14 cellular contexts compared by ENCODE assay signal in genomic region chr5:128695791-128696520, GRCh38.
A peak's percentile ranks its signal among the peaks of the same experiment; 100 is the strongest.
DNase-seq lines count a peak whose midpoint lies in the region; ATAC-seq and TF ChIP-seq lines count a peak whose summit lies in the region.
"Had no signal": no experiment of that assay in that cellular context is flagged by ENCODE, and none has a peak within 500 bp of the region (broad histone marks: within the 10 kb centered on the region; RNA-seq: fewer than 3 reads in every experiment).

No MANE protein-coding gene starts in this region.

- H3K4me1 ChIP-seq in transverse colon, result no peaks in the 10 kb centered on the region

- H3K27ac Mint-ChIP-seq in glutamatergic neuron (ENCODE audit: unreplicated experiment), result no peak overlapping the region
- H3K27ac Mint-ChIP-seq: activated CD8-positive, alpha-beta T cell treated with anti-CD3 and anti-CD28 coated beads, Interleukin-2, amount 10 ng/mL, durations not matched to agents 7 days and 5 days; activated naive CD8-positive, alpha-beta T cell treated with anti-CD3 and anti-CD28 coated beads for 36 hours; effector memory CD8-positive, alpha-beta T cell; stimulated activated naive CD8-positive, alpha-beta T cell treated with anti-CD3 and anti-CD28 coated beads, Interleukin-15, Interleukin-2, amounts not matched to agents 100 ng/mL and 50 ng/mL, for 24 hours had no signal

- H3K36me3 ChIP-seq in H7 (replicated peaks; ENCODE audit: control insufficient read depth, insufficient read depth, low read length) (no peaks in the 10 kb centered on the region), transverse colon (no peaks in the 10 kb centered on the region)

- no peak for TF ChIP-seq CTCF in AG04449 (IDR thresholded peaks at IDR 0.05; ENCODE audit: insufficient read depth, low read length, missing control alignments)
- peak; percentile 41 for TF ChIP-seq CTCF in VCaP (conservative IDR thresholded peaks at IDR 0.05)
- peak; percentile 53 for TF ChIP-seq CTCF in glutamatergic neuron (IDR thresholded peaks at IDR 0.05; ENCODE audit: partially characterized antibody, unreplicated experiment)
- TF ChIP-seq CTCF in transverse colon (IDR thresholded peaks at IDR 0.05), result no peak
- no peak for TF ChIP-seq CTCF in lower leg skin (IDR thresholded peaks at IDR 0.05)

- DNase-seq in AG04449 (ENCODE audit: low read depth, low spot score) (peak; percentile 28), H7 (peak; percentile 17), glutamatergic neuron (no peak), transverse colon (no peak), lower leg skin (ENCODE audit: low spot score in 2 of 2) (no peak), NK-92 (lab: John Stamatoyannopoulos, UW; ENCODE audit: unreplicated experiment) (no peak)
- DNase-seq: activated CD8-positive, alpha-beta T cell treated with anti-CD3 and anti-CD28 coated beads, Interleukin-2, amount 10 ng/mL, durations not matched to agents 7 days and 5 days; activated naive CD8-positive, alpha-beta T cell treated with anti-CD3 and anti-CD28 coated beads for 36 hours; effector memory CD8-positive, alpha-beta T cell; stimulated activated CD4-positive, alpha-beta T cell treated with anti-CD3 and anti-CD28 coated beads, Interleukin-1b, Interleukin-23, amount 100 ng/mL, for 48 hours; T-helper 2 cell had no signal

- H3K4me3 ChIP-seq in AG04449 (ENCODE audit: low read depth, low read length), result no peak overlapping the region
- H3K4me3 ChIP-seq in H7 (ENCODE audit: insufficient read depth, low read depth, low read length), result no peak overlapping the region
- no peak overlapping the region for H3K4me3 ChIP-seq in transverse colon
- no peak overlapping the region for H3K4me3 ChIP-seq in lower leg skin (ENCODE audit: low read depth, poor library complexity, severe bottlenecking)

- 80 to 100% methylated on average over 1 of the region's 1 CpG for WGBS in transverse colon (ENCODE audit: low coverage in 1 of 2), 2 donors
- 87 to 92% methylated on average over 1 of the region's 1 CpG for WGBS in lower leg skin, 2 donors

- H3K27me3 ChIP-seq in H7 (ENCODE audit: control insufficient read depth, insufficient read depth, low read length), result no peaks in the 10 kb centered on the region
- H3K27me3 ChIP-seq in transverse colon, result no peaks in the 10 kb centered on the region

- intact Hi-C loops in transverse colon (cut with DNase I; ENCODE audit: low total_unique reads) (no loop called here), lower leg skin (cut with DNase I; ENCODE audit: low total_unique reads) (no loop called here)

- ATAC-seq in HG03025 (IDR thresholded peaks at IDR 0.05; ENCODE audit: low FRiP score, unreplicated experiment), result no peak
- ATAC-seq: activated CD8-positive, alpha-beta T cell treated with anti-CD3 and anti-CD28 coated beads, Interleukin-2, amount 10 ng/mL, durations not matched to agents 7 days and 5 days; effector memory CD8-positive, alpha-beta T cell had no signal

- H3K4me1 Mint-ChIP-seq in glutamatergic neuron (ENCODE audit: low read depth, unreplicated experiment), result no peaks in the 10 kb centered on the region
- H3K4me1 Mint-ChIP-seq: activated naive CD8-positive, alpha-beta T cell treated with anti-CD3 and anti-CD28 coated beads for 36 hours had no signal

- no peak overlapping the region for H3K4me3 Mint-ChIP-seq in glutamatergic neuron (ENCODE audit: unreplicated experiment)
- H3K4me3 Mint-ChIP-seq: activated CD8-positive, alpha-beta T cell treated with anti-CD3 and anti-CD28 coated beads, Interleukin-2, amount 10 ng/mL, durations not matched to agents 7 days and 5 days; activated naive CD8-positive, alpha-beta T cell treated with anti-CD3 and anti-CD28 coated beads for 36 hours; effector memory CD8-positive, alpha-beta T cell; stimulated activated naive CD8-positive, alpha-beta T cell treated with anti-CD3 and anti-CD28 coated beads, Interleukin-15, Interleukin-2, amounts not matched to agents 100 ng/mL and 50 ng/mL, for 24 hours had no signal

- in situ Hi-C loops in transverse colon (cut with MboI; ENCODE audit: low pct_ligation_motif_present in 1 of 4, low pct_unique_long_range_greater_than_20kb in 1 of 4, low sequenced_read_pairs in 3 of 4), result no loop called here

- no peak for TF ChIP-seq EP300 in transverse colon (IDR thresholded peaks at IDR 0.05; ENCODE audit: low read depth)

- H3K27ac ChIP-seq in VCaP, result no peak overlapping the region
- no peak overlapping the region for H3K27ac ChIP-seq in transverse colon

- POLR2A ChIA-PET in AG04449 (lab: Yijun Ruan, JAX), result no interaction called here

- TF ChIP-seq POLR2A in transverse colon (IDR thresholded peaks at IDR 0.05), result no peak
- TF ChIP-seq POLR2A in lower leg skin (IDR thresholded peaks at IDR 0.05), result no peak

- H3K36me3 Mint-ChIP-seq in glutamatergic neuron (ENCODE audit: unreplicated experiment), result no peaks in the 10 kb centered on the region
- H3K36me3 Mint-ChIP-seq: activated naive CD8-positive, alpha-beta T cell treated with anti-CD3 and anti-CD28 coated beads for 36 hours had no signal

- no peaks in the 10 kb centered on the region for H3K27me3 Mint-ChIP-seq in glutamatergic neuron (ENCODE audit: unreplicated experiment)
- H3K27me3 Mint-ChIP-seq: effector memory CD8-positive, alpha-beta T cell; stimulated activated naive CD8-positive, alpha-beta T cell treated with anti-CD3 and anti-CD28 coated beads, Interleukin-15, Interleukin-2, amounts not matched to agents 100 ng/mL and 50 ng/mL, for 24 hours had no signal

- H3K9me3 ChIP-seq in transverse colon, result no peaks in the 10 kb centered on the region

- CTCF ChIA-PET in AG04449 (lab: Yijun Ruan, JAX), result no interaction called here

- no peaks in the 10 kb centered on the region for H3K9me3 Mint-ChIP-seq in glutamatergic neuron (ENCODE audit: unreplicated experiment)

Comparison
In these comparisons a context has a peak if more than half of its experiments do, and no peak if none do; other contexts are left out.
1. DNase-seq: peak in AG04449 (single experiment) and H7 (single experiment); none in glutamatergic neuron (single experiment), transverse colon (single experiment), lower leg skin (0 of 2) and NK-92 (single experiment).
2. CTCF ChIP-seq: peak in VCaP (single experiment) and glutamatergic neuron (single experiment); none in AG04449 (single experiment), transverse colon (0 of 5) and lower leg skin (0 of 3).